In genomic region chr22:45688606-45689080, GRCh38 we compare ENCODE assay signal across 9 cellular contexts. TPM values are rescaled to one million over a fixed set of nuclear protein-coding genes. Genes with fewer than 3 reads are reported as not detected.
DNase-seq lines count a peak whose midpoint lies in the region; ATAC-seq, FAIRE-seq and TF ChIP-seq lines count a peak whose summit lies in the region.
"Had no signal": no experiment of that assay in that cellular context is flagged by ENCODE, and none has a peak within 500 bp of the region (broad histone marks: within the 10 kb centered on the region; RNA-seq: fewer than 3 reads in every experiment).

No MANE protein-coding gene starts in this region.

- H4K20me1 ChIP-seq in HCT116 (ENCODE audit: insufficient read depth), result no peaks in the 10 kb centered on the region

- RAD21 ChIA-PET in HCT116 (lab: Charles Lee; ENCODE audit: low non-redundant PET in 1 of 2, low total read pairs in 2 of 2, uncharacterized antibody in 2 of 2, unreplicated experiment in 2 of 2), result no interaction called here

- peaks cover under 1 to 12% of the 10 kb centered on the region in 2 experiments; a peak in 2 of 4 replicates for H3K36me3 ChIP-seq in HCT116 (ENCODE audit: control insufficient read depth in 1 of 2, insufficient read depth in 2 of 2, low read length in 2 of 2)
- peaks cover 0 to 7% of the 10 kb centered on the region in 2 donors for H3K36me3 ChIP-seq in small intestine (ENCODE audit: control insufficient read depth in 2 of 2, insufficient read depth in 2 of 2, low read length in 2 of 2)
- no peaks in the 10 kb centered on the region for H3K36me3 ChIP-seq in testis (ENCODE audit: low read depth, missing control alignments)

- H2AFZ ChIP-seq in HCT116 (ENCODE audit: low read depth, low read length, poor library complexity, severe bottlenecking), result no peak overlapping the region

- H3K79me2 ChIP-seq in HCT116 (ENCODE audit: insufficient read depth, low read length), result peaks cover 80% of the 10 kb centered on the region

- H3K27me3 ChIP-seq in HCT116 (ENCODE audit: insufficient read depth, low read length) (no peaks in the 10 kb centered on the region), small intestine (ENCODE audit: control insufficient read depth in 2 of 2, insufficient read depth in 2 of 2, low read length in 2 of 2) (no peaks in the 10 kb centered on the region), testis (no peaks in the 10 kb centered on the region)

- CTCF ChIA-PET in HCT116 (lab: Charles Lee), result no interaction called here

- peak overlapping the region; percentile 38 for H3K9ac ChIP-seq in HCT116 (ENCODE audit: low read length)

- ATAC-seq in HCT116, result peak; percentile 90

- no peaks in the 10 kb centered on the region for H3K9me2 ChIP-seq in HCT116 (ENCODE audit: insufficient read depth)

- H3K4me2 ChIP-seq in HCT116 (ENCODE audit: low read length), result peak overlapping the region; percentile 62

- peak; percentile 38 for DNase-seq in HCT116 (ENCODE audit: low read depth, low spot score)
- peak; percentile 13 for DNase-seq in SW480 (ENCODE audit: low spot score)
- peak; percentile 94 for DNase-seq in fibroblast of villous mesenchyme (ENCODE audit: low read depth)
- peak; percentile 6 for DNase-seq in small intestine
- DNase-seq in NCI-H1092 (lab: John Stamatoyannopoulos, UW), result no peak
- no peak for DNase-seq in OCI-M2 (lab: John Stamatoyannopoulos, UW; ENCODE audit: unreplicated experiment)
- no peak for DNase-seq in testis
- no peak for DNase-seq in medulla oblongata (ENCODE audit: extremely low spot score)
- DNase-seq: RPMI8226 had no signal

- FAIRE-seq in small intestine (lab: Jason Lieb, UNC), result no peak

- POLR2A ChIA-PET in HCT116 (lab: Charles Lee), result no interaction called here

- H3K9me3 ChIP-seq in HCT116 (ENCODE audit: control insufficient read depth in 1 of 2, insufficient read depth in 1 of 2, low read depth in 1 of 2, low read length in 2 of 2), result no peaks in the 10 kb centered on the region
- no peaks in the 10 kb centered on the region for H3K9me3 ChIP-seq in small intestine (ENCODE audit: control insufficient read depth, low read depth)
- H3K9me3 ChIP-seq in testis, result no peaks in the 10 kb centered on the region

- 39 to 58% (median 43%) methylated on average over 4 of the region's 4 CpGs for WGBS in small intestine, 3 donors
- WGBS in testis, 2 donors, result 43 to 49% methylated on average over 4 of the region's 4 CpGs

- H3K4me1 ChIP-seq in HCT116 (ENCODE audit: control insufficient read depth in 1 of 2, insufficient read depth in 2 of 2, low read length in 2 of 2) (peaks cover 36 to 83% of the 10 kb centered on the region in 2 experiments), small intestine (ENCODE audit: control insufficient read depth in 2 of 2, insufficient read depth in 1 of 2, low read depth in 1 of 2, low read length in 1 of 2) (no peaks in the 10 kb centered on the region), testis (peaks cover 44% of the 10 kb centered on the region)

- TF ChIP-seq POLR2A in HCT116 (IDR thresholded peaks at IDR 0.05; ENCODE audit: borderline replicate concordance, extremely low read depth, insufficient read depth, insufficient read length) (no peak), testis (IDR thresholded peaks at IDR 0.05) (no peak)

- H3K27ac ChIP-seq in HCT116 (ENCODE audit: low read depth, low read length) (peak overlapping the region; percentile 53), small intestine (ENCODE audit: low read depth in 1 of 2, low read length in 1 of 2) (no peak overlapping the region), testis (no peak overlapping the region)

- TF ChIP-seq CTCF in HCT116 (IDR thresholded peaks at IDR 0.05 in 2 of 3, conservative IDR thresholded peaks at IDR 0.05 in 1 of 3; ENCODE audit: borderline replicate concordance in 1 of 3, insufficient read depth in 1 of 3, low read depth in 2 of 3, low read length in 2 of 3) (no peak), fibroblast of villous mesenchyme (IDR thresholded peaks at IDR 0.05; ENCODE audit: insufficient read depth, low read depth, low read length) (no peak), testis (IDR thresholded peaks at IDR 0.05) (no peak)

- H3K4me3 ChIP-seq in HCT116 (replicated peaks in 1 of 2; ENCODE audit: low read depth in 1 of 2, low read length in 2 of 2), result peak overlapping the region in 1 of 2 experiments; percentile 14; a peak in 2 of 4 replicates
- no peak overlapping the region for H3K4me3 ChIP-seq in fibroblast of villous mesenchyme (ENCODE audit: low read depth, low read length)
- H3K4me3 ChIP-seq in small intestine (ENCODE audit: low read depth in 1 of 2, low read length in 2 of 2), result no peak overlapping the region
- H3K4me3 ChIP-seq in testis, result no peak overlapping the region

- TF ChIP-seq RAD21 in HCT116 (IDR thresholded peaks at IDR 0.05; ENCODE audit: low read depth), result no peak

- intact Hi-C loops in HCT116 (cut with micrococcal nuclease) (no loop called here), testis (cut with DNase I; ENCODE audit: low total_unique reads) (no loop called here)

- no TSS peak for BruUV-seq in HCT116 (replicated peaks; lab: Mats Ljungman, UMichigan)

TF ChIP-seq in HCT116, 20 proteins besides CTCF, POLR2A, EP300 and RAD21:
- TF ChIP-seq CEBPB (IDR thresholded peaks at IDR 0.05; ENCODE audit: low read depth), result peak; percentile 33; the same call in 1 of the 2 replicates
- TF ChIP-seq, protein P1, sequence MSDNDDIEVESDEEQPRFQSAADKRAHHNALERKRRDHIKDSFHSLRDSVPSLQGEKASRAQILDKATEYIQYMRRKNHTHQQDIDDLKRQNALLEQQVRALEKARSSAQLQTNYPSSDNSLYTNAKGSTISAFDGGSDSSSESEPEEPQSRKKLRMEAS (IDR thresholded peaks at IDR 0.05), result peak; percentile 37; the same call in 1 of the 2 replicates
- TF ChIP-seq EGR1 (IDR thresholded peaks at IDR 0.05; ENCODE audit: low read depth), result no peak
- TF ChIP-seq TCF7L2 (IDR thresholded peaks at IDR 0.05; ENCODE audit: borderline replicate concordance, extremely low read depth, insufficient read depth, insufficient read length), result no peak
- no peak; the same call in 1 of the 2 replicates for TF ChIP-seq SIN3A (IDR thresholded peaks at IDR 0.05; ENCODE audit: low read depth)
- peak; percentile 14; the same call in 1 of the 2 replicates for TF ChIP-seq FOSL1 (IDR thresholded peaks at IDR 0.05; ENCODE audit: low read depth)
- TF ChIP-seq SP1 (IDR thresholded peaks at IDR 0.05; ENCODE audit: low read depth), result peak; percentile 33; the same call in 1 of the 2 replicates
- TF ChIP-seq EZH2 (IDR thresholded peaks at IDR 0.05), result no peak
- TF ChIP-seq, protein P2, sequence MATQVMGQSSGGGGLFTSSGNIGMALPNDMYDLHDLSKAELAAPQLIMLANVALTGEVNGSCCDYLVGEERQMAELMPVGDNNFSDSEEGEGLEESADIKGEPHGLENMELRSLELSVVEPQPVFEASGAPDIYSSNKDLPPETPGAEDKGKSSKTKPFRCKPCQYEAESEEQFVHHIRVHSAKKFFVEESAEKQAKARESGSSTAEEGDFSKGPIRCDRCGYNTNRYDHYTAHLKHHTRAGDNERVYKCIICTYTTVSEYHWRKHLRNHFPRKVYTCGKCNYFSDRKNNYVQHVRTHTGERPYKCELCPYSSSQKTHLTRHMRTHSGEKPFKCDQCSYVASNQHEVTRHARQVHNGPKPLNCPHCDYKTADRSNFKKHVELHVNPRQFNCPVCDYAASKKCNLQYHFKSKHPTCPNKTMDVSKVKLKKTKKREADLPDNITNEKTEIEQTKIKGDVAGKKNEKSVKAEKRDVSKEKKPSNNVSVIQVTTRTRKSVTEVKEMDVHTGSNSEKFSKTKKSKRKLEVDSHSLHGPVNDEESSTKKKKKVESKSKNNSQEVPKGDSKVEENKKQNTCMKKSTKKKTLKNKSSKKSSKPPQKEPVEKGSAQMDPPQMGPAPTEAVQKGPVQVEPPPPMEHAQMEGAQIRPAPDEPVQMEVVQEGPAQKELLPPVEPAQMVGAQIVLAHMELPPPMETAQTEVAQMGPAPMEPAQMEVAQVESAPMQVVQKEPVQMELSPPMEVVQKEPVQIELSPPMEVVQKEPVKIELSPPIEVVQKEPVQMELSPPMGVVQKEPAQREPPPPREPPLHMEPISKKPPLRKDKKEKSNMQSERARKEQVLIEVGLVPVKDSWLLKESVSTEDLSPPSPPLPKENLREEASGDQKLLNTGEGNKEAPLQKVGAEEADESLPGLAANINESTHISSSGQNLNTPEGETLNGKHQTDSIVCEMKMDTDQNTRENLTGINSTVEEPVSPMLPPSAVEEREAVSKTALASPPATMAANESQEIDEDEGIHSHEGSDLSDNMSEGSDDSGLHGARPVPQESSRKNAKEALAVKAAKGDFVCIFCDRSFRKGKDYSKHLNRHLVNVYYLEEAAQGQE (IDR thresholded peaks at IDR 0.05; ENCODE audit: low read depth), result no peak
- TF ChIP-seq ZFX (IDR thresholded peaks at IDR 0.05), result no peak

RNA-seq across cellular contexts. Expression of gene ATXN10, which starts 17.0 kb away (rescaled TPM):
- total RNA-seq in HCT116 (2021; ENCODE audit: unreplicated experiment), result 135 TPM
- polyA plus RNA-seq in HCT116 (2012), result 127 and 143 TPM in 2 replicates
- total RNA-seq in fibroblast of villous mesenchyme, result 113 and 190 TPM in 2 replicates
- polyA plus RNA-seq in small intestine, result 10 to 100 TPM; 15.4 to 55.9 (median 22.4) TPM
- total RNA-seq in testis, result 100 to 1,000 TPM; 171 to 176 TPM
- 204 TPM for polyA plus RNA-seq in testis (ENCODE audit: insufficient read depth, low read depth, low replicate concordance)

Comparison
In these comparisons a context has a peak if more than half of its experiments do, and no peak if none do; other contexts are left out.
1. DNase-seq: peak in HCT116 (single experiment), SW480 (single experiment), fibroblast of villous mesenchyme (single experiment) and small intestine (single experiment); none in NCI-H1092 (single experiment), OCI-M2 (single experiment), testis (single experiment) and medulla oblongata (single experiment).